Comparison of ENCODE assay signal across 14 cellular contexts in the genomic region with DNA sequence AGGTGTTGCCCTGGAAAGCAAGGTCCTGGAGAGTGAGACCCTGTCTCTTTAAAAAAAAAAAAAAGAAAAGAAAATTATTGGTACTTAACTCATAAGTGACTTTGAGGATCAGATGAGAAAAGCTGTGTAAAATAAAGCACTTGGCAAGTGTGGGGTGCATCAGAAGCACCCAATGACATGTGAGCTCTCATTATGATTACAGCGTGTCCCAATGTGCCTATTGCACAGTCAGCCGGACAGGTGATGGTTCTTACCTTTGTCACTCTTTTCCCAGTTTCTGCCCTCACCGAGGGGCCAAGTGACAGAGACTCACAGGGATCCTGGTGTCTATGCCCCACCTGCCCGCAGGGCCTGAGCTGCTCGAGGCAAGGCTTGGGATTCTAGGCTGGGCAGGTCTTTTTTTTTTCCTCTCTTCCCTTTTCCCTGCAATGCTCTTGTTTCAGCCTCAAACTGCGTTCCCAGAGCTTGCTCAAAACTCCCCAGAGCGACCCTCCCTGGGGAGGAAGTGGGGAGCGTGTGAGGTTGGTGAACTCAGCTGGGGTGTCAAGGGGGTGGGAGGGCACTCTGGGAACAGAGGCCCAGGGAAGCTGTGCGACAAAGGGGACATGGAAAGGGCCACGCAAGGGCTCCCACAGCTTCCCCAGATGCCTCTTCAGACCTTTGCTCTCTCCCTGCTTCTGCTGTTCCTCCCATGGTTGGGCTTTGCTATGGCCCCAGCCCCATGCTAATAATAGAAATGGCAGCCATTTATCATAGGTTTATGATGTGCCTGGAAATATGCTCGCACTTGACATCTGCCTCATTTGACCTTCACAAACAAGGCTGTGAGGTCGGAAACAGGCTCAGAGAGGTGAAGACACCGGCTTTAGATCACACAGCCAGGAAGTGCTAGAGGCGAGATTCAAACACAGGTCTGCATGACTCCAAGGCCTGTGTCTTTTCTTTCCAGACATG. TPM values are rescaled to one million over a fixed set of nuclear protein-coding genes. Genes with fewer than 3 reads are reported as not detected.
DNase-seq lines count a peak whose midpoint lies in the region; ATAC-seq and TF ChIP-seq lines count a peak whose summit lies in the region.
"Had no signal": no experiment of that assay in that cellular context is flagged by ENCODE, and none has a peak within 500 bp of the region (broad histone marks: within the 10 kb centered on the region; RNA-seq: fewer than 3 reads in every experiment).

No MANE protein-coding gene starts in this region.

- H3K36me3 Mint-ChIP-seq in osteocyte (ENCODE audit: unreplicated experiment): peaks cover 37% of the 10 kb centered on the region
- no peaks in the 10 kb centered on the region for H3K36me3 Mint-ChIP-seq in CD4-positive, alpha-beta memory T cell

- H3K27me3 ChIP-seq in SK-N-SH (ENCODE audit: insufficient read depth) (no peaks in the 10 kb centered on the region), cardiac muscle cell (no peaks in the 10 kb centered on the region), vagina (no peaks in the 10 kb centered on the region)
- H3K27me3 ChIP-seq in CD4-positive, alpha-beta memory T cell (ENCODE audit: insufficient read depth, low read length): no peaks in the 10 kb centered on the region
- H3K27me3 ChIP-seq: SJCRH30 had no signal

- H3K9ac ChIP-seq in SK-N-SH: no peak overlapping the region

- H3K4me2 ChIP-seq in SK-N-SH: no peak overlapping the region

- H3K9me3 Mint-ChIP-seq in osteocyte (ENCODE audit: unreplicated experiment): no peaks in the 10 kb centered on the region
- H3K9me3 Mint-ChIP-seq in CD4-positive, alpha-beta memory T cell: no peaks in the 10 kb centered on the region

- H3F3A ChIP-seq in SK-N-SH (replicated peaks; ENCODE audit: insufficient read depth): peaks cover 39% of the 10 kb centered on the region

- H3K27me3 Mint-ChIP-seq in osteocyte (ENCODE audit: unreplicated experiment): no peaks in the 10 kb centered on the region
- peaks cover 3 to 9% of the 10 kb centered on the region in 2 donors for H3K27me3 Mint-ChIP-seq in CD4-positive, alpha-beta memory T cell

- H2AFZ ChIP-seq in SK-N-SH (ENCODE audit: low read depth): no peak overlapping the region

- H3K9me3 ChIP-seq in SK-N-SH (no peaks in the 10 kb centered on the region), cardiac muscle cell (ENCODE audit: low read depth) (no peaks in the 10 kb centered on the region), vagina (no peaks in the 10 kb centered on the region)
- H3K9me3 ChIP-seq in CD4-positive, alpha-beta memory T cell (ENCODE audit: control insufficient read depth in 1 of 2, low read length in 2 of 2): no peaks in the 10 kb centered on the region
- H3K9me3 ChIP-seq: SJCRH30 had no signal

- H4K20me1 ChIP-seq in SK-N-SH (ENCODE audit: insufficient read depth): peaks cover 19% of the 10 kb centered on the region; the same call in 1 of the 2 replicates

- TF ChIP-seq CTCF in SK-N-SH (IDR thresholded peaks at IDR 0.05): no peak
- no peak for TF ChIP-seq CTCF in cardiac muscle cell (IDR thresholded peaks at IDR 0.05; ENCODE audit: low read depth, low read length)
- TF ChIP-seq CTCF in osteocyte (IDR thresholded peaks at IDR 0.05): no peak
- TF ChIP-seq CTCF in vagina (IDR thresholded peaks at IDR 0.05): no peak

- peak overlapping the region; percentile 82 for H3K27ac Mint-ChIP-seq in osteocyte (ENCODE audit: unreplicated experiment)
- no peak overlapping the region for H3K27ac Mint-ChIP-seq in CD4-positive, alpha-beta memory T cell

- H3K4me3 Mint-ChIP-seq in osteocyte (ENCODE audit: unreplicated experiment): peak overlapping the region; percentile 12
- no peak overlapping the region for H3K4me3 Mint-ChIP-seq in CD4-positive, alpha-beta memory T cell

- peak in 1 of 2 experiments; percentile 39; a peak in 2 of 4 replicates for TF ChIP-seq EP300 in SK-N-SH (IDR thresholded peaks at IDR 0.05; ENCODE audit: borderline replicate concordance in 1 of 2, low read depth in 1 of 2, low read length in 1 of 2)

- intact Hi-C loops in vagina (cut with DNase I): no loop called here
- intact Hi-C loops in CD4-positive, alpha-beta memory T cell (cut with micrococcal nuclease): no loop called here

- ATAC-seq in SK-N-SH treated with all-trans-retinoic acid at 6 μM for 48 hours (no peak), GM18519 (IDR thresholded peaks at IDR 0.05; ENCODE audit: low FRiP score, unreplicated experiment) (no peak)

- H3K4me3 ChIP-seq in SK-N-SH (ENCODE audit: low read depth in 2 of 2, low read length in 1 of 2): no peak overlapping the region
- H3K4me3 ChIP-seq in cardiac muscle cell: no peak overlapping the region
- H3K4me3 ChIP-seq in vagina: peak overlapping the region in 1 of 2 donors; percentile 18
- H3K4me3 ChIP-seq in CD4-positive, alpha-beta memory T cell (ENCODE audit: low read length in 2 of 2): no peak overlapping the region
- H3K4me3 ChIP-seq: SJCRH30 had no signal

- CTCF ChIA-PET in SK-N-SH (lab: Yijun Ruan, JAX): interaction anchor here (1.0 to 52.5 kb wide), 6 partner anchors 11 to 132 kb away, joined by 3 to 1751 read pairs (median 4); partner anchors contain the start of genes CSNK1A1, IL17B and PCYOX1L
- CTCF ChIA-PET in CD4-positive, alpha-beta memory T cell (lab: Charles Lee; ENCODE audit: partially characterized antibody): interaction anchor here (0.7 to 0.9 kb wide), 2 partner anchors 13 to 15 kb away, joined by 3 read pairs; no protein-coding TSS in a partner anchor

- H3K4me1 ChIP-seq in SK-N-SH (ENCODE audit: control insufficient read depth in 1 of 2, insufficient read depth in 2 of 2, low read depth in 1 of 2, low read length in 1 of 2): peaks cover 31 to 72% of the 10 kb centered on the region in 2 experiments
- H3K4me1 ChIP-seq in cardiac muscle cell (ENCODE audit: low read depth): peaks cover 83% of the 10 kb centered on the region
- peaks cover 95% of the 10 kb centered on the region for H3K4me1 ChIP-seq in vagina
- H3K4me1 ChIP-seq in CD4-positive, alpha-beta memory T cell (ENCODE audit: insufficient read depth, low read length): no peaks in the 10 kb centered on the region

- no peaks in the 10 kb centered on the region for H3K9me2 ChIP-seq in SK-N-SH

- H3K4me1 Mint-ChIP-seq in osteocyte (ENCODE audit: unreplicated experiment): peaks cover 98% of the 10 kb centered on the region
- H3K4me1 Mint-ChIP-seq in CD4-positive, alpha-beta memory T cell: peaks cover 0 to 4% (median under 1%) of the 10 kb centered on the region in 4 donors

- TF ChIP-seq RAD21 in SK-N-SH (IDR thresholded peaks at IDR 0.05; ENCODE audit: low read length): no peak

- 87% methylated on average over 13 of the region's 14 CpGs for WGBS in SK-N-SH (ENCODE audit: low lambda C conversion rate)

- POLR2A ChIA-PET in SK-N-SH (lab: Yijun Ruan, JAX): interaction anchor here (0.9 to 4.9 kb wide), 7 partner anchors 13 to 99 kb away, joined by 3 to 49 read pairs (median 4); partner anchors contain the start of gene IL17B
- POLR2A ChIA-PET in CD4-positive, alpha-beta memory T cell (lab: Charles Lee; ENCODE audit: partially characterized antibody): no interaction called here

- no peak for DNase-seq in SK-N-SH
- DNase-seq in cardiac muscle cell (ENCODE audit: low read depth in 1 of 2, low spot score in 1 of 2): peak in 1 of 2 donors; percentile 51
- DNase-seq in osteocyte (ENCODE audit: extremely low spot score, unreplicated experiment): no peak
- DNase-seq in vagina (ENCODE audit: extremely low spot score in 2 of 2): no peak
- no peak for DNase-seq in activated effector memory CD4-positive, alpha-beta T cell treated with Interleukin-2 at 50 U/mL for 16 hours
- no peak for DNase-seq in CD4-positive, alpha-beta memory T cell
- DNase-seq: activated CD4-positive, CD25-positive, alpha-beta regulatory T cell treated with anti-CD3 and anti-CD28 coated beads, Interleukin-2, amount 50 U/mL, for 72 hours; glutamatergic neuron; NCI-H1048; SJCRH30 had no signal

- H3K27ac ChIP-seq in SK-N-SH (ENCODE audit: low read depth in 2 of 2, low read length in 1 of 2) (peak overlapping the region; percentile 82 to 100; a peak in 3 of 4 replicates), cardiac muscle cell (peak overlapping the region; percentile 100), vagina (peak overlapping the region; percentile 84)
- H3K27ac ChIP-seq in CD4-positive, alpha-beta memory T cell (ENCODE audit: low read depth, low read length): no peak overlapping the region
- H3K27ac ChIP-seq: SJCRH30 had no signal

- no peak for TF ChIP-seq POLR2A in vagina (IDR thresholded peaks at IDR 0.05)

- peaks cover 2 to 36% of the 10 kb centered on the region in 2 experiments for H3K36me3 ChIP-seq in SK-N-SH (replicated peaks in 1 of 2; ENCODE audit: control insufficient read depth in 1 of 2, insufficient read depth in 2 of 2, low read length in 1 of 2)
- peaks cover 5% of the 10 kb centered on the region for H3K36me3 ChIP-seq in cardiac muscle cell
- peaks cover 0 to 11% of the 10 kb centered on the region in 2 donors for H3K36me3 ChIP-seq in vagina
- H3K36me3 ChIP-seq in CD4-positive, alpha-beta memory T cell (ENCODE audit: insufficient read depth, low read length): no peaks in the 10 kb centered on the region
- H3K36me3 ChIP-seq: SJCRH30 had no signal

- H3K79me2 ChIP-seq in SK-N-SH (ENCODE audit: insufficient read depth): peaks cover 58% of the 10 kb centered on the region

TF ChIP-seq in SK-N-SH, 30 proteins besides CTCF, POLR2A, EP300 and RAD21:
- no peak for TF ChIP-seq FOXJ3 (CRISPR knock-in tag; IDR thresholded peaks at IDR 0.05)
- no peak for TF ChIP-seq YY1 (IDR thresholded peaks at IDR 0.05; ENCODE audit: low read depth)
- TF ChIP-seq TCF12 (IDR thresholded peaks at IDR 0.05): no peak

TF ChIP-seq in SK-N-SH treated with all-trans-retinoic acid at 6 μM for 48 hours, 23 proteins besides CTCF, POLR2A, EP300 and RAD21 (continues in another document):
- TF ChIP-seq PPARA (CRISPR knock-in tag; IDR thresholded peaks at IDR 0.05; ENCODE audit: borderline replicate concordance): no peak
- no peak for TF ChIP-seq ZNF565 (CRISPR knock-in tag; conservative IDR thresholded peaks at IDR 0.05; ENCODE audit: low read depth)
- TF ChIP-seq TOX (CRISPR knock-in tag; IDR thresholded peaks at IDR 0.05; ENCODE audit: borderline replicate concordance): no peak
- TF ChIP-seq ZNF8 (CRISPR knock-in tag; IDR thresholded peaks at IDR 0.05): no peak
- TF ChIP-seq ESRRG (CRISPR knock-in tag; IDR thresholded peaks at IDR 0.05): no peak
- no peak for TF ChIP-seq BACH2 (CRISPR knock-in tag; IDR thresholded peaks at IDR 0.05; ENCODE audit: borderline replicate concordance)
- TF ChIP-seq ZFP30 (CRISPR knock-in tag; IDR thresholded peaks at IDR 0.05): no peak
- no peak for TF ChIP-seq GLIS3 (CRISPR knock-in tag; IDR thresholded peaks at IDR 0.05)
- TF ChIP-seq CSDC2 (CRISPR knock-in tag; IDR thresholded peaks at IDR 0.05): no peak
- TF ChIP-seq SNAI2 (CRISPR knock-in tag; IDR thresholded peaks at IDR 0.05): no peak

RNA-seq across cellular contexts. Expression of gene IL17B, which starts 40.7 kb away (rescaled TPM):
- polyA plus RNA-seq in SK-N-SH (2012; rRNA removed) (0.16 TPM in 1 of 2 replicates, not detected in the other), cardiac muscle cell (3.9 and 5.8 TPM in 2 replicates)
- polyA plus RNA-seq in SK-N-SH (2012; cell fraction: cytosol; rRNA removed): 0.09 TPM in 1 of 2 replicates, not detected in the other
- polyA plus RNA-seq in SK-N-SH (2012; cell fraction: nucleus; rRNA removed): 0.29 TPM in 1 of 2 replicates, not detected in the other
- total RNA-seq in cardiac muscle cell (6.4 and 9.0 TPM in 2 replicates), osteocyte (not detected in 2 replicates), vagina (2.7 TPM)
- not detected for total RNA-seq in CD4-positive, alpha-beta memory T cell
- not detected for polyA plus RNA-seq in CD4-positive, alpha-beta memory T cell
- total RNA-seq: A172, mesenteric fat pad had no signal
